16 cellular contexts compared by ENCODE assay signal in genomic region chr7:44415047-44415446, GRCh38.
DNase-seq lines count a peak whose midpoint lies in the region; ATAC-seq and TF ChIP-seq lines count a peak whose summit lies in the region.
"Had no signal": no experiment of that assay in that cellular context is flagged by ENCODE, and none has a peak within 500 bp of the region (broad histone marks: within the 10 kb centered on the region; RNA-seq: fewer than 3 reads in every experiment).

No MANE protein-coding gene starts in this region.

- POLR2A ChIA-PET in MCF 10A (lab: Yijun Ruan, JAX) = no interaction called here

- peak; percentile 9 for DNase-seq in MCF 10A (ENCODE audit: unreplicated experiment)
- no peak for DNase-seq in breast epithelium (ENCODE audit: low spot score in 2 of 2)
- no peak for DNase-seq in RWPE2 (ENCODE audit: low spot score)
- DNase-seq in activated CD8-positive, alpha-beta memory T cell treated with anti-CD3 and anti-CD28 coated beads, Interleukin-2, amount 50 U/mL, for 4 hours = no peak
- DNase-seq in NCI-H2171 treated with DMSO at 0.1 percent for 48 hours (lab: John Stamatoyannopoulos, UW) = no peak
- DNase-seq in type B pancreatic cell (ENCODE audit: extremely low spot score, unreplicated experiment) = no peak
- no peak for DNase-seq in epidermal melanocyte (ENCODE audit: insufficient read length, low spot score)
- DNase-seq: activated T-cell treated with anti-CD3 and anti-CD28 coated beads, Interleukin-2, amount 50 U/mL, for 48 hours; DMS79; NCI-H1436; NCI-H526; SJCRH30; WERI-Rb-1 had no signal

- H3K4me1 Mint-ChIP-seq in MCF 10A (ENCODE audit: insufficient read depth, unreplicated experiment) = peaks cover 20% of the 10 kb centered on the region
- peaks cover 2% of the 10 kb centered on the region for H3K4me1 Mint-ChIP-seq in type B pancreatic cell (ENCODE audit: unreplicated experiment)

- H3K4me3 ChIP-seq in breast epithelium = no peak overlapping the region
- H3K4me3 ChIP-seq in RWPE2 (ENCODE audit: severe bottlenecking) = no peak overlapping the region
- H3K4me3 ChIP-seq: esophagus muscularis mucosa, SJCRH30 had no signal

- H3K36me3 ChIP-seq in breast epithelium = no peaks in the 10 kb centered on the region
- peaks cover 35% of the 10 kb centered on the region for H3K36me3 ChIP-seq in RWPE2 (ENCODE audit: low read depth)

- H3K4me3 Mint-ChIP-seq in MCF 10A (ENCODE audit: unreplicated experiment) (no peak overlapping the region), type B pancreatic cell (no peak overlapping the region)

- ATAC-seq in RWPE2 (ENCODE audit: low read depth) (peak; percentile 96), esophagus mucosa (peak; percentile 44)

- peaks cover 1% of the 10 kb centered on the region for H3K9me3 Mint-ChIP-seq in MCF 10A (ENCODE audit: unreplicated experiment)
- H3K9me3 Mint-ChIP-seq in type B pancreatic cell = peaks cover 8% of the 10 kb centered on the region

- no peaks in the 10 kb centered on the region for H3K27me3 ChIP-seq in breast epithelium
- no peaks in the 10 kb centered on the region for H3K27me3 ChIP-seq in RWPE2 (ENCODE audit: insufficient read depth, poor library complexity, severe bottlenecking)
- H3K27me3 ChIP-seq: esophagus muscularis mucosa, SJCRH30 had no signal

- H3K9me3 ChIP-seq in breast epithelium = no peaks in the 10 kb centered on the region
- H3K9me3 ChIP-seq in RWPE2 (ENCODE audit: severe bottlenecking) = peaks cover 5% of the 10 kb centered on the region
- H3K9me3 ChIP-seq: esophagus muscularis mucosa, SJCRH30 had no signal

- CTCF ChIA-PET in MCF 10A (lab: Yijun Ruan, JAX) = interaction anchor here (0.8 kb wide), 1 partner anchor 11 kb away, joined by 3 read pairs; no protein-coding TSS in a partner anchor

- no peak overlapping the region for H3K27ac ChIP-seq in breast epithelium
- peak overlapping the region; percentile 76 for H3K27ac ChIP-seq in RWPE2 (ENCODE audit: poor library complexity, severe bottlenecking)
- H3K27ac ChIP-seq: esophagus muscularis mucosa, SJCRH30, WERI-Rb-1 had no signal

- H3K36me3 Mint-ChIP-seq in MCF 10A (ENCODE audit: insufficient read depth, unreplicated experiment) (peaks cover 51% of the 10 kb centered on the region), type B pancreatic cell (peaks cover 30% of the 10 kb centered on the region)

- TF ChIP-seq CTCF in MCF 10A (IDR thresholded peaks at IDR 0.05; ENCODE audit: unreplicated experiment) (no peak), breast epithelium (IDR thresholded peaks at IDR 0.05) (no peak), RWPE2 (IDR thresholded peaks at IDR 0.05; ENCODE audit: poor library complexity, severe bottlenecking) (no peak), type B pancreatic cell (conservative IDR thresholded peaks at IDR 0.05) (no peak)

- no peaks in the 10 kb centered on the region for H3K27me3 Mint-ChIP-seq in MCF 10A (ENCODE audit: insufficient read depth, unreplicated experiment)
- no peaks in the 10 kb centered on the region for H3K27me3 Mint-ChIP-seq in type B pancreatic cell
- H3K27me3 Mint-ChIP-seq: progenitor cell of endocrine pancreas had no signal

- H3K4me1 ChIP-seq in breast epithelium (no peaks in the 10 kb centered on the region), RWPE2 (ENCODE audit: insufficient read depth, poor library complexity, severe bottlenecking) (peaks cover 23% of the 10 kb centered on the region)
- H3K4me1 ChIP-seq: esophagus muscularis mucosa had no signal

- intact Hi-C loops in MCF 10A (cut with micrococcal nuclease) (no loop called here), breast epithelium (cut with DNase I; ENCODE audit: low total_unique reads) (no loop called here)

- no TSS peak for BruUV-seq in MCF 10A (replicated peaks; lab: Mats Ljungman, UMichigan)

- peak overlapping the region; percentile 44 for H3K27ac Mint-ChIP-seq in MCF 10A (ENCODE audit: low read depth, unreplicated experiment)
- no peak overlapping the region for H3K27ac Mint-ChIP-seq in type B pancreatic cell
- H3K27ac Mint-ChIP-seq: progenitor cell of endocrine pancreas had no signal

- no peak for TF ChIP-seq POLR2A in breast epithelium (IDR thresholded peaks at IDR 0.05)
